25 cellular contexts compared by ENCODE assay signal in the genomic region with DNA sequence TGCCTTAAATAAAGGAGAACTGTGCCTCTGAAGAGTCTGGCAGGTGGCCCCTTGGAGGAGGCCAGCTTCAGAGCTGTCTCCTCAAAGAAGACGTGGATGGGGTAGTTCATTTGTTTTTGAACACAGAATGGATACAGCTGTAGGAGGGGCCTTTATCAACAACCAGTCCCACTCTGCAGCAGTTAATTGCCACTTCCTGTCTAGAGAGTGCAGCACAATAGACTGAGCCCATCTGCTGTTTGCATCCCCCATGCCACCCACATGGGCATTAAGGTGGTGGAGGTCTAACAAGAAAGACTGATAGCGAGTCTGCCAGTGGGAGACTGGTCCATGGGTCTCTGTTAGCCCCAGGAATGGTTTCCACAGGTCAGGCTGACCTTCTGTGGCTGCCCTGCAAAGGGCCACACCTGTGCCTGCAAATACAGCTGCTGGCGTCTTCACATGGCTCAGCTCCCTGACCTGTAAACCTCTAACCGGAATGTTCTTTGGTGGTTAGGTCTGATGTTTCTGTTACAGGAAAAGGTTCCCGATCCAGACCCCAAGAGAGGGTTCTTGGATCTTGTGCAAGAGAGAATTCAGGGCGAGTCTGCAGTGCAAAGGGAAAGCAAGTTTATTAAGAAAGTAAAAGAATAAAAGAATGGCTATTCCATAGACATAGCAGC.
DNase-seq lines count a peak whose midpoint lies in the region.
"Had no signal": no experiment of that assay in that cellular context is flagged by ENCODE, and none has a peak within 500 bp of the region (broad histone marks: within the 10 kb centered on the region; RNA-seq: fewer than 3 reads in every experiment).

No MANE protein-coding gene starts in this region.

- H3K9me3 ChIP-seq in mesenchymal stem cell (ENCODE audit: control insufficient read depth, low read length) = peaks cover 12% of the 10 kb centered on the region
- H3K9me3 ChIP-seq: gastrocnemius medialis, ovary, upper lobe of right lung had no signal

- no peak overlapping the region for H4K91ac ChIP-seq in mesenchymal stem cell (ENCODE audit: low read length)

- peak; percentile 10 for DNase-seq in activated gamma-delta T cell treated with Interleukin-2 at 50 U/mL for 16 hours
- DNase-seq in activated gamma-delta T cell (lab: John Stamatoyannopoulos, UW) = no peak
- peak; percentile 81 for DNase-seq in NCI-H146 (lab: John Stamatoyannopoulos, UW)
- DNase-seq in mesenchymal stem cell = no peak
- no peak for DNase-seq in SHP77 treated with DMSO at 0.1 percent for 48 hours (lab: John Stamatoyannopoulos, UW)
- no peak for DNase-seq in kidney glomerular epithelial cell (lab: John Stamatoyannopoulos, UW)
- DNase-seq in GM03348 (ENCODE audit: low spot score) = no peak
- no peak for DNase-seq in globus pallidus (ENCODE audit: low spot score)
- DNase-seq: activated CD4-positive, alpha-beta T cell treated with anti-CD3 and anti-CD28 coated beads, Interleukin-2, amount 50 U/mL, for 4 hours; activated CD4-positive, CD25-positive, alpha-beta regulatory T cell; activated naive CD4-positive, alpha-beta T cell treated with anti-CD3 and anti-CD28 coated beads, Interleukin-2, amount 10 ng/mL, durations not matched to agents 7 days and 5 days; C1 segment of cervical spinal cord; cerebellar nuclear complex; esophagus squamous epithelium; gastrocnemius medialis; GOT3; left ventricle myocardium inferior; NCI-H1048; NCI-H510A; ovary; SHP77; spleen; stimulated activated CD4-positive, alpha-beta T cell treated with anti-CD3 and anti-CD28 coated beads, Interleukin-4, amount 100 ng/mL, for 1 hour; T1000; upper lobe of right lung had no signal

- H2BK5ac ChIP-seq in mesenchymal stem cell (ENCODE audit: low read depth, low read length, poor library complexity, severe bottlenecking) = no peak overlapping the region

- H2BK120ac ChIP-seq in mesenchymal stem cell (ENCODE audit: low read depth, low read length) = no peak overlapping the region

- H3K4me2 ChIP-seq in mesenchymal stem cell (ENCODE audit: low read length, poor library complexity, severe bottlenecking) = no peak overlapping the region

- H3K18ac ChIP-seq in mesenchymal stem cell (ENCODE audit: low read depth in 1 of 2, low read length in 2 of 2) = no peak overlapping the region

- no peak overlapping the region for H2BK15ac ChIP-seq in mesenchymal stem cell (ENCODE audit: low read depth, poor library complexity, severe bottlenecking)

- 92% methylated on average over 6 of the region's 6 CpGs for WGBS in mesenchymal stem cell

- H2AK5ac ChIP-seq in mesenchymal stem cell (ENCODE audit: low read length, severe bottlenecking) = no peak overlapping the region

- no peak overlapping the region for H3K9ac ChIP-seq in mesenchymal stem cell (ENCODE audit: low read length)

- H3K79me1 ChIP-seq in mesenchymal stem cell (replicated peaks; ENCODE audit: low read length, poor library complexity, severe bottlenecking) = no peaks in the 10 kb centered on the region

- H3K4me3 ChIP-seq in mesenchymal stem cell (ENCODE audit: insufficient read depth in 1 of 2, low read depth in 1 of 2, low read length in 2 of 2) = no peak overlapping the region
- H3K4me3 ChIP-seq: esophagus squamous epithelium, gastrocnemius medialis, left ventricle myocardium inferior, ovary, spleen, upper lobe of right lung had no signal

- H3K36me3 ChIP-seq in mesenchymal stem cell (ENCODE audit: control insufficient read depth in 1 of 2, insufficient read depth in 2 of 2, low read depth in 1 of 2, low read length in 2 of 2) = no peaks in the 10 kb centered on the region
- H3K36me3 ChIP-seq: esophagus squamous epithelium, gastrocnemius medialis, left ventricle myocardium inferior, ovary, spleen, upper lobe of right lung had no signal

- H3K27me3 ChIP-seq in mesenchymal stem cell (ENCODE audit: control insufficient read depth in 1 of 2, insufficient read depth in 1 of 2, low read length in 2 of 2) = no peaks in the 10 kb centered on the region
- H3K27me3 ChIP-seq: gastrocnemius medialis, ovary, upper lobe of right lung had no signal

- peaks cover 3% of the 10 kb centered on the region for H3K4me1 ChIP-seq in mesenchymal stem cell (ENCODE audit: control insufficient read depth, insufficient read depth, low read depth, low read length)
- H3K4me1 ChIP-seq: esophagus squamous epithelium, gastrocnemius medialis, spleen, upper lobe of right lung had no signal

- no peak overlapping the region for H3K4ac ChIP-seq in mesenchymal stem cell (ENCODE audit: low read depth in 1 of 2, low read length in 2 of 2)

- H3K27ac ChIP-seq in mesenchymal stem cell (ENCODE audit: low read length, poor library complexity, severe bottlenecking) = no peak overlapping the region
- H3K27ac ChIP-seq: esophagus squamous epithelium, gastrocnemius medialis, left ventricle myocardium inferior, ovary, spleen, upper lobe of right lung had no signal

- H2AFZ ChIP-seq in mesenchymal stem cell (ENCODE audit: low read depth, low read length) = no peak overlapping the region

- H2BK12ac ChIP-seq in mesenchymal stem cell (ENCODE audit: low read length in 2 of 2) = no peak overlapping the region

- H4K8ac ChIP-seq in mesenchymal stem cell (ENCODE audit: low read length) = peak overlapping the region; percentile 5

- H3K14ac ChIP-seq in mesenchymal stem cell (ENCODE audit: low read length in 2 of 2) = no peak overlapping the region

- peak overlapping the region in 1 of 2 experiments; percentile 59 for H3K23ac ChIP-seq in mesenchymal stem cell (ENCODE audit: low read length in 2 of 2)

Comparison
In these comparisons a context has a peak if more than half of its experiments do, and no peak if none do; other contexts are left out.
1. DNase-seq: peak in activated gamma-delta T cell treated with Interleukin-2 at 50 U/mL for 16 hours (single experiment) and NCI-H146 (single experiment); none in activated gamma-delta T cell (single experiment), mesenchymal stem cell (single experiment), SHP77 treated with DMSO at 0.1 percent for 48 hours (single experiment), kidney glomerular epithelial cell (single experiment), GM03348 (single experiment) and globus pallidus (single experiment).